In the genomic region with DNA sequence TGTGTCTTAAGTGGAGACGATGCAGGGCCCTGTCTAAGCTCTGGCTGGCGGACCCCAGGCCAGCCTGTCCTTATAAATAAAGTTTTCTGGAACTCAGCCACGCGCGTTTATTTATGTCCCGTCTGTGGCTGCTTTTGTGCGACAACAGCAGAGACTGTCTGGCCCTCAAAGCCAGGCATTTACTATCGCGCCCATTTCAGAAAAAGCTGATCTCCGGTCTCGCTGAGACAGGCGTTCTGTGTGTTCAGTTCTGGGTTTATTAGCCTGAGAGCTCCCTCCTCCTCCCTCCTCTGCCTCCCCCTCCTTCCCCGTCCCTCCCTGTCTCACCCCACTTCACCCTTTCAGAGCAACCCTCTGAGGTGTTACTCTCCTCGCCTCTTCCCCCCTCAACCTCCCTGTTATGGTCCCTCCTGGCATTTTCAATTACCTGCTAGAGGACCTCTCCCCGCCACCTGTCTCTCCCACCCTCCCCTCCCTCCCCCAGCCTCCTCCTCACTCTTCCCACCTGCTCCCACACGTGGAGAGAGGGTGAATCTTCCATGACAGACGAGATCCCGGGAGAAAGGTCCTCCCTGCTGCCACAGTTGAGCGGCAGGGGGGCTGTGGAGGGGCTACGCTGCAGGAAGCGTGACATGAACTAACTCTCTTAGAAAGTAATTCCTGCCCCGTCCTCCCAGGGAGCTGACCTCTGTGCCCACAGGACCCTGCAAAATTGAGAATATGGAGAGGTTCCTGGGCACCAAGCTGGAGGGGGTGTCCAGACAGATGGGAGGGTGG, we compare ENCODE assay signal across 11 cellular contexts.
DNase-seq lines count a peak whose midpoint lies in the region; ATAC-seq and TF ChIP-seq lines count a peak whose summit lies in the region.
"Had no signal": no experiment of that assay in that cellular context is flagged by ENCODE, and none has a peak within 500 bp of the region (broad histone marks: within the 10 kb centered on the region; RNA-seq: fewer than 3 reads in every experiment).

No MANE protein-coding gene starts in this region.

- no peak for TF ChIP-seq CTCF in HEK293 (tag by site-specific recombination; IDR thresholded peaks at IDR 0.05)
- TF ChIP-seq CTCF in WERI-Rb-1 (IDR thresholded peaks at IDR 0.05; ENCODE audit: low read depth, low read length) = peak; percentile 57

- H3K27me3 ChIP-seq in WERI-Rb-1 (ENCODE audit: insufficient read depth, low read depth, severe bottlenecking) = no peaks in the 10 kb centered on the region
- H3K27me3 ChIP-seq in subcutaneous abdominal adipose tissue (ENCODE audit: control insufficient read depth in 5 of 5, insufficient read depth in 4 of 5, low read length in 5 of 5) = no peaks in the 10 kb centered on the region

- H3K36me3 ChIP-seq in HEK293 (ENCODE audit: control insufficient read depth in 2 of 2, insufficient read depth in 1 of 2, low read length in 2 of 2) (peaks cover 0 to 23% of the 10 kb centered on the region in 2 experiments; a peak in 2 of 3 replicates), WERI-Rb-1 (peaks cover 25% of the 10 kb centered on the region), subcutaneous abdominal adipose tissue (ENCODE audit: control insufficient read depth in 5 of 5, insufficient read depth in 5 of 5, low read length in 5 of 5) (peaks cover 0 to 28% (median 25%) of the 10 kb centered on the region in 5 donors)

- peak; percentile 74 for DNase-seq in WERI-Rb-1
- peak; percentile 9 for DNase-seq in inferior parietal cortex (ENCODE audit: extremely low spot score)
- no peak for DNase-seq in UCSD-AML1 (lab: John Stamatoyannopoulos, UW; ENCODE audit: unreplicated experiment)
- DNase-seq: activated CD8-positive, alpha-beta memory T cell treated with anti-CD3 and anti-CD28 coated beads for 24 hours; activated effector memory CD4-positive, alpha-beta T cell treated with anti-CD3 and anti-CD28 coated beads, Interleukin-2, amount 50 U/mL, for 16 hours; mammary epithelial cell; NCI-H2107 had no signal

- no peak overlapping the region for H3K27ac ChIP-seq in HEK293 (ENCODE audit: extremely low read depth, low read depth, low read length)
- peak overlapping the region; percentile 68 for H3K27ac ChIP-seq in WERI-Rb-1
- H3K27ac ChIP-seq in subcutaneous abdominal adipose tissue (ENCODE audit: low read depth, low read length) = peak overlapping the region; percentile 30

- ATAC-seq in GM19324 (IDR thresholded peaks at IDR 0.05; ENCODE audit: low FRiP score, unreplicated experiment) (no peak), HG02885 (IDR thresholded peaks at IDR 0.05; ENCODE audit: poor library complexity, unreplicated experiment) (no peak)

- H3K9me3 ChIP-seq in HEK293 (ENCODE audit: control insufficient read depth, insufficient read depth, low read depth, low read length) (no peaks in the 10 kb centered on the region), WERI-Rb-1 (ENCODE audit: severe bottlenecking) (no peaks in the 10 kb centered on the region), subcutaneous abdominal adipose tissue (ENCODE audit: control insufficient read depth in 5 of 5, low read length in 5 of 5) (no peaks in the 10 kb centered on the region)

- POLR2A ChIA-PET in HEK293 (lab: Yijun Ruan, JAX) = interaction anchor here (0.9 kb wide), 1 partner anchor 36 kb away, joined by 4 read pairs; no protein-coding TSS in a partner anchor

- no peak overlapping the region for H3K4me3 ChIP-seq in HEK293 (ENCODE audit: low read depth, low read length)
- H3K4me3 ChIP-seq in WERI-Rb-1 (ENCODE audit: low read depth, low read length) = no peak overlapping the region
- H3K4me3 ChIP-seq in subcutaneous abdominal adipose tissue (ENCODE audit: low read depth in 1 of 5, low read length in 5 of 5) = no peak overlapping the region

- no peak overlapping the region for H3K9ac ChIP-seq in subcutaneous abdominal adipose tissue (ENCODE audit: low read length in 5 of 5)

- no peaks in the 10 kb centered on the region for H3K4me1 ChIP-seq in HEK293 (ENCODE audit: control insufficient read depth, insufficient read depth, low read length)
- peaks cover 2 to 39% (median 29%) of the 10 kb centered on the region in 5 donors for H3K4me1 ChIP-seq in subcutaneous abdominal adipose tissue (ENCODE audit: control insufficient read depth in 5 of 5, insufficient read depth in 5 of 5, low read length in 5 of 5)

- CTCF ChIA-PET in HEK293 (lab: Yijun Ruan, JAX) = interaction anchor here (0.7 kb wide), 1 partner anchor 103 kb away, joined by 3 read pairs; no protein-coding TSS in a partner anchor

TF ChIP-seq in HEK293, 187 proteins besides CTCF, POLR2A, EP300 and RAD21:
- TF ChIP-seq EGR2 (tag by site-specific recombination; IDR thresholded peaks at IDR 0.05; ENCODE audit: low read depth) (peak; percentile 50; the same call in 1 of the 2 replicates), GLIS1 (tag by site-specific recombination; IDR thresholded peaks at IDR 0.05) (no peak), ZNF398 (tag by site-specific recombination; IDR thresholded peaks at IDR 0.05) (peak; percentile 56), KLF17 (tag by site-specific recombination; IDR thresholded peaks at IDR 0.05) (0 out of 2 replicates have a peak, but pooled peaks have one; percentile 31)
